10 cellular contexts compared by ENCODE assay signal in genomic region chr1:185732941-185733340, GRCh38.
"Had no signal": no experiment of that assay in that cellular context is flagged by ENCODE, and none has a peak within 500 bp of the region (broad histone marks: within the 10 kb centered on the region; RNA-seq: fewer than 3 reads in every experiment).

No MANE protein-coding gene starts in this region.

- H3K9me3 ChIP-seq: body of pancreas, transverse colon had no signal

- H3K36me3 ChIP-seq: transverse colon had no signal

- H3K27me3 ChIP-seq: body of pancreas had no signal

- H3K27ac Mint-ChIP-seq: activated naive CD4-positive, alpha-beta T cell treated with anti-CD3 and anti-CD28 coated beads, Interleukin-2, amount 50 U/mL, for 72 hours; activated T-cell treated with anti-CD3 and anti-CD28 coated beads, Interleukin-2, amount 50 U/mL, for 24 hours; T-helper 2 cell treated with Interferon-gamma antibody and Interleukin-4, amounts not matched to agents 5 μg/mL and 100 μg/mL, for 36 hours had no signal

- ATAC-seq: activated naive CD4-positive, alpha-beta T cell treated with anti-CD3 and anti-CD28 coated beads, Interleukin-2, amount 50 U/mL, for 72 hours had no signal

- DNase-seq: activated effector memory CD4-positive, alpha-beta T cell treated with Interleukin-2 at 50 U/mL for 16 hours; activated T-cell treated with anti-CD3 and anti-CD28 coated beads, Interleukin-2, amount 50 U/mL, for 24 hours; amniotic stem cell; body of pancreas; effector memory CD4-positive, alpha-beta T cell; erythroblast; right cardiac atrium; transverse colon had no signal

- H3K4me3 ChIP-seq: body of pancreas had no signal
